ENCODE assay signal across 9 cellular contexts in the genomic region with DNA sequence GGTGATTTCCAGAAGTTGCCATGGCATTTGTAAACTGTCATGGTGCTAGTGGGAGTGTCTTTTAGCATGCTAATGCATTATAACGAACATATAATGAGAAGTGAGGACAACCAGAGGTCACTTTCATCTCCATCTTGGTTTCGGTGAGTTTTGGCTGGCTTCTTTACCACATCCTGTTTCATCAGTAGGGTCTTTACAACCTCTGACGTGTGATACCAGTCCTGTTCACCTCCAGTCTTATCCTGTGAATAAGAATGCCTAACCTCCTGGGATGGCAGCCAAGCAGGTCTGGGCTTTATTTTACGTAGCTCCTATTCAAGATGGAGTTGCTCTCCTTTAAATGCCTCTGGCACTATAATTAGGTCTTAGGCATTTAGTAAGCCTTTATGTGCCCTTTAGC. TPM values are rescaled to one million over a fixed set of nuclear protein-coding genes. Genes with fewer than 3 reads are reported as not detected.
A peak's percentile ranks its signal among the peaks of the same experiment; 100 is the strongest.
DNase-seq lines count a peak whose midpoint lies in the region; ATAC-seq, FAIRE-seq and TF ChIP-seq lines count a peak whose summit lies in the region.
"Had no signal": no experiment of that assay in that cellular context is flagged by ENCODE, and none has a peak within 500 bp of the region (broad histone marks: within the 10 kb centered on the region; RNA-seq: fewer than 3 reads in every experiment).

No MANE protein-coding gene starts in this region.

- no peaks in the 10 kb centered on the region for H3K9me3 ChIP-seq in Peyer's patch
- no peaks in the 10 kb centered on the region for H3K9me3 ChIP-seq in small intestine (ENCODE audit: control insufficient read depth, low read depth)

- H3K27ac ChIP-seq in Peyer's patch, result no peak overlapping the region
- no peak overlapping the region for H3K27ac ChIP-seq in small intestine (ENCODE audit: low read depth in 1 of 2, low read length in 1 of 2)

- no peaks in the 10 kb centered on the region for H3K27me3 ChIP-seq in Peyer's patch
- H3K27me3 ChIP-seq in small intestine (ENCODE audit: control insufficient read depth in 2 of 2, insufficient read depth in 2 of 2, low read length in 2 of 2), result no peaks in the 10 kb centered on the region

- 65 to 73% (median 67%) methylated on average over 4 of the region's 4 CpGs for WGBS in small intestine, 3 donors

- H3K4me3 ChIP-seq in fibroblast of mammary gland (ENCODE audit: control insufficient read depth, low read depth, low read length) (no peak overlapping the region), Peyer's patch (no peak overlapping the region), small intestine (ENCODE audit: low read depth in 1 of 2, low read length in 2 of 2) (no peak overlapping the region)

- H3K36me3 ChIP-seq in Peyer's patch, result no peaks in the 10 kb centered on the region
- no peaks in the 10 kb centered on the region for H3K36me3 ChIP-seq in small intestine (ENCODE audit: control insufficient read depth in 2 of 2, insufficient read depth in 2 of 2, low read length in 2 of 2)

- FAIRE-seq in small intestine (lab: Jason Lieb, UNC), result no peak
- FAIRE-seq: G401.6 had no signal

- ATAC-seq in GM18520 (IDR thresholded peaks at IDR 0.05; ENCODE audit: unreplicated experiment) (peak; percentile 74), GM21786 (IDR thresholded peaks at IDR 0.05; ENCODE audit: unreplicated experiment) (peak; percentile 79)

- TF ChIP-seq POLR2A in Peyer's patch (IDR thresholded peaks at IDR 0.05), result no peak

- DNase-seq in M059J (ENCODE audit: low read depth) (peak; percentile 98), fibroblast of mammary gland (ENCODE audit: low read depth) (peak; percentile 70), SIG-M5 treated with dmso at 0.1 percent for 504 hours (lab: John Stamatoyannopoulos, UW; ENCODE audit: unreplicated experiment) (no peak), Peyer's patch (no peak), NCI-H748 treated with DMSO at 0.1 percent for 48 hours (lab: John Stamatoyannopoulos, UW) (no peak), small intestine (no peak)

- H3K4me1 ChIP-seq in Peyer's patch (no peaks in the 10 kb centered on the region), small intestine (ENCODE audit: control insufficient read depth in 2 of 2, insufficient read depth in 1 of 2, low read depth in 1 of 2, low read length in 1 of 2) (no peaks in the 10 kb centered on the region)

- no peak for TF ChIP-seq CTCF in fibroblast of mammary gland (conservative IDR thresholded peaks at IDR 0.05; ENCODE audit: control insufficient read depth, insufficient read depth, low read depth, low read length)
- TF ChIP-seq CTCF in Peyer's patch (IDR thresholded peaks at IDR 0.05), result no peak

RNA-seq across cellular contexts. Expression of gene RFK, which starts 20.4 kb away (rescaled TPM):
- total RNA-seq in M059J (2014; rRNA removed; shearing (Covaris generic)), result 37.6 and 42.7 TPM in 2 replicates
- total RNA-seq in Peyer's patch, result 10 to 100 TPM; 18.0 to 48.3 (median 24.9) TPM
- 10 to 100 TPM; 28.3 to 67.3 (median 48.3) TPM for polyA plus RNA-seq in small intestine

RNA-seq across cellular contexts. Expression of gene GCNT1, which starts 44.3 kb away (rescaled TPM):
- total RNA-seq in M059J (2014; rRNA removed; shearing (Covaris generic)), result 82.2 and 86.3 TPM in 2 replicates
- total RNA-seq in Peyer's patch, result 10 to 100 TPM; 38.8 to 68.1 (median 53.5) TPM
- polyA plus RNA-seq in small intestine, result 10 to 100 TPM in 2 of 3 donors, 1 to 10 TPM in 1; 7.0 to 43.2 (median 19.7) TPM

Comparison
In these comparisons a context has a peak if more than half of its experiments do, and no peak if none do; other contexts are left out.
1. DNase-seq: peak in M059J (single experiment) and fibroblast of mammary gland (single experiment); none in SIG-M5 treated with dmso at 0.1 percent for 504 hours (single experiment), Peyer's patch (0 of 3), NCI-H748 treated with DMSO at 0.1 percent for 48 hours (single experiment) and small intestine (single experiment).